In genomic region chr2:98026927-98027522, GRCh38 we compare ENCODE assay signal across 8 cellular contexts. TPM values are rescaled to one million over a fixed set of nuclear protein-coding genes. Genes with fewer than 3 reads are reported as not detected.
DNase-seq lines count a peak whose midpoint lies in the region; ATAC-seq and TF ChIP-seq lines count a peak whose summit lies in the region.

No MANE protein-coding gene starts in this region.

- TF ChIP-seq POLR2A in GM18505 (IDR thresholded peaks at IDR 0.05; ENCODE audit: borderline replicate concordance, extremely low read depth, insufficient read depth, insufficient read length), result peak; percentile 30

- ATAC-seq in GM18505 (IDR thresholded peaks at IDR 0.05; ENCODE audit: unreplicated experiment) (peak; percentile 72), GM21576 (IDR thresholded peaks at IDR 0.05; ENCODE audit: unreplicated experiment) (peak; percentile 81), left cardiac atrium (peak; percentile 58 to 59)

- in situ Hi-C loops in KBM-7 (cut with MboI; ENCODE audit: low pct_unique_long_range_greater_than_20kb, low sequenced_read_pairs), result no loop called here

- intact Hi-C loops in left cardiac atrium (cut with DNase I), result no loop called here

- DNase-seq in KBM-7, result peak; percentile 89
- DNase-seq in left cardiac atrium, result no peak
- no peak for DNase-seq in mucosa of gallbladder (ENCODE audit: low spot score)
- no peak for DNase-seq in DMS79 (lab: John Stamatoyannopoulos, UW)
- DNase-seq in DMS53 (lab: John Stamatoyannopoulos, UW), result no peak
- DNase-seq in activated CD4-positive, alpha-beta T cell treated with anti-CD3 and anti-CD28 coated beads, Interleukin-2, amount 50 U/mL, for 48 hours, result no peak

RNA-seq across cellular contexts. Expression of gene TMEM131, which starts 31.3 kb away (rescaled TPM):
- total RNA-seq in left cardiac atrium (10 to 100 TPM; 26.2 to 26.5 TPM), mucosa of gallbladder (52.8 TPM)

RNA-seq across cellular contexts. Expression of gene VWA3B, which starts 59.9 kb away (rescaled TPM):
- total RNA-seq in left cardiac atrium (under 1 TPM in 1 of 2 donors, not detected in 1; 0.50 TPM), mucosa of gallbladder (0.58 TPM)
